In genomic region chr6:131807321-131807643, GRCh38 we compare ENCODE assay signal across 8 cellular contexts. TPM values are rescaled to one million over a fixed set of nuclear protein-coding genes. Genes with fewer than 3 reads are reported as not detected.
DNase-seq lines count a peak whose midpoint lies in the region; TF ChIP-seq lines count a peak whose summit lies in the region.

No MANE protein-coding gene starts in this region.

- H3K27me3 ChIP-seq in ascending aorta (no peaks in the 10 kb centered on the region), liver (ENCODE audit: control insufficient read depth in 4 of 4, insufficient read depth in 4 of 4, low read length in 3 of 4) (no peaks in the 10 kb centered on the region), thyroid gland (no peaks in the 10 kb centered on the region)

- intact Hi-C loops in ascending aorta (cut with DNase I) (loop anchor here (5.0 kb wide), 2 partner anchors 45 to 180 kb away; partner anchors contain the start of gene MED23), thyroid gland (cut with DNase I) (no loop called here)

- peaks cover 3% of the 10 kb centered on the region for H3K36me3 Mint-ChIP-seq in activated T-cell treated with anti-CD3 and anti-CD28 coated beads, Interleukin-2, amount 50 U/mL, for 24 hours (ENCODE audit: low read depth)

- DNase-seq in activated T-cell treated with anti-CD3 and anti-CD28 coated beads, Interleukin-2, amount 50 U/mL, for 24 hours = no peak
- DNase-seq in activated T-cell treated with anti-CD3 and anti-CD28 coated beads for 4 hours (no peak), ascending aorta (ENCODE audit: low spot score in 2 of 2) (no peak), thyroid gland (no peak), NCI-H2029 treated with DMSO at 0.1 percent for 48 hours (lab: John Stamatoyannopoulos, UW) (no peak), NOMO-1 treated with DMSO at 0.1 percent for 48 hours (lab: John Stamatoyannopoulos, UW; ENCODE audit: unreplicated experiment) (no peak), foreskin melanocyte (no peak)

- peaks cover 32% of the 10 kb centered on the region for H3K4me1 Mint-ChIP-seq in activated T-cell treated with anti-CD3 and anti-CD28 coated beads, Interleukin-2, amount 50 U/mL, for 24 hours (ENCODE audit: low read depth)

- peaks cover 8 to 27% of the 10 kb centered on the region in 2 donors for H3K4me1 ChIP-seq in ascending aorta
- H3K4me1 ChIP-seq in liver (ENCODE audit: control insufficient read depth in 4 of 4, insufficient read depth in 4 of 4, low read length in 3 of 4) = peaks cover 0 to 20% (median 10%) of the 10 kb centered on the region in 4 donors
- H3K4me1 ChIP-seq in thyroid gland = peaks cover 28 to 44% of the 10 kb centered on the region in 2 donors

- TF ChIP-seq POLR2A in thyroid gland (IDR thresholded peaks at IDR 0.05) = no peak

- H3K27ac ChIP-seq in ascending aorta = peak overlapping the region; percentile 82 to 86
- peak overlapping the region; percentile 58 to 83 for H3K27ac ChIP-seq in liver (ENCODE audit: low read depth in 1 of 2, low read length in 2 of 2)
- H3K27ac ChIP-seq in thyroid gland = peak overlapping the region; percentile 79 to 86 (median 82)

- TF ChIP-seq CTCF in ascending aorta (IDR thresholded peaks at IDR 0.05) (no peak), liver (IDR thresholded peaks at IDR 0.05; ENCODE audit: low read depth, low read length, missing input control) (no peak), thyroid gland (IDR thresholded peaks at IDR 0.05) (no peak)

- H3K4me3 ChIP-seq in ascending aorta (peak overlapping the region; percentile 65 to 67), liver (ENCODE audit: low read depth in 1 of 3, low read length in 3 of 3) (peak overlapping the region; percentile 16 to 96 (median 71)), thyroid gland (replicated peaks in 1 of 3) (peak overlapping the region; percentile 41 to 58 (median 43))

- H3K27ac Mint-ChIP-seq in activated T-cell treated with anti-CD3 and anti-CD28 coated beads, Interleukin-2, amount 50 U/mL, for 24 hours = peak overlapping the region; percentile 47

- 7% methylated on average over 17 of the region's 17 CpGs for WGBS in liver
- 5% methylated on average over 17 of the region's 17 CpGs for WGBS in thyroid gland, 2 donors

- peaks cover 49% of the 10 kb centered on the region for H3K27me3 Mint-ChIP-seq in activated T-cell treated with anti-CD3 and anti-CD28 coated beads, Interleukin-2, amount 50 U/mL, for 24 hours

- no peak for TF ChIP-seq RAD21 in liver (IDR thresholded peaks at IDR 0.05)

- no peaks in the 10 kb centered on the region for H3K36me3 ChIP-seq in ascending aorta
- no peaks in the 10 kb centered on the region for H3K36me3 ChIP-seq in liver (ENCODE audit: control insufficient read depth in 4 of 4, insufficient read depth in 3 of 4, low read depth in 1 of 4, low read length in 3 of 4)
- H3K36me3 ChIP-seq in thyroid gland = no peaks in the 10 kb centered on the region

- no peaks in the 10 kb centered on the region for H3K9me3 Mint-ChIP-seq in activated T-cell treated with anti-CD3 and anti-CD28 coated beads, Interleukin-2, amount 50 U/mL, for 24 hours

- no peak overlapping the region for H3K9ac ChIP-seq in liver (ENCODE audit: low read depth in 1 of 2, low read length in 2 of 2)

- H3K9me3 ChIP-seq in ascending aorta (no peaks in the 10 kb centered on the region), liver (ENCODE audit: control insufficient read depth in 4 of 4, low read length in 3 of 4) (no peaks in the 10 kb centered on the region), thyroid gland (no peaks in the 10 kb centered on the region)

- H3K4me3 Mint-ChIP-seq in activated T-cell treated with anti-CD3 and anti-CD28 coated beads, Interleukin-2, amount 50 U/mL, for 24 hours = peak overlapping the region; percentile 84

TF ChIP-seq in liver, 16 proteins besides CTCF, POLR2A, EP300 and RAD21:
- TF ChIP-seq JUND (IDR thresholded peaks at IDR 0.05) = no peak
- no peak for TF ChIP-seq HNF4A (conservative IDR thresholded peaks at IDR 0.05)
- no peak for TF ChIP-seq SP1 (IDR thresholded peaks at IDR 0.05)
- TF ChIP-seq MAX (IDR thresholded peaks at IDR 0.05) = no peak
- no peak for TF ChIP-seq REST (IDR thresholded peaks at IDR 0.05)
- TF ChIP-seq GABPA (IDR thresholded peaks at IDR 0.05 in 1 of 2, conservative IDR thresholded peaks at IDR 0.05 in 1 of 2) = no peak
- TF ChIP-seq ATF3 (IDR thresholded peaks at IDR 0.05) = no peak
- TF ChIP-seq ZBTB33 (IDR thresholded peaks at IDR 0.05) = no peak
- TF ChIP-seq YY1 (IDR thresholded peaks at IDR 0.05) = no peak
- TF ChIP-seq HNF4G (IDR thresholded peaks at IDR 0.05) = no peak
- TF ChIP-seq TAF1 (conservative IDR thresholded peaks at IDR 0.05) = no peak
- no peak for TF ChIP-seq NR2F2 (IDR thresholded peaks at IDR 0.05)
- TF ChIP-seq FOXA2 (IDR thresholded peaks at IDR 0.05) = no peak
- TF ChIP-seq FOXA1 (IDR thresholded peaks at IDR 0.05) = no peak
- no peak for TF ChIP-seq EGR1 (IDR thresholded peaks at IDR 0.05; ENCODE audit: low read depth in 2 of 2)
- no peak for TF ChIP-seq RXRA (IDR thresholded peaks at IDR 0.05)

RNA-seq across cellular contexts. Expression of gene ENPP1, which starts 0.5 kb away (rescaled TPM):
- 4.5 TPM for total RNA-seq in ascending aorta
- 10 to 100 TPM; 27.2 to 53.1 TPM for total RNA-seq in liver
- 10 to 100 TPM in 1 of 2 donors, 1 to 10 TPM in 1; 9.5 to 35.1 TPM for polyA plus RNA-seq in liver
- total RNA-seq in thyroid gland = 100 to 1,000 TPM in 1 of 4 donors, 10 to 100 TPM in 3; 49.7 to 111 (median 62.6) TPM
